1 cellular context compared by ENCODE assay signal in genomic region chr2:85561280-85562212, GRCh38.
A peak's percentile ranks its signal among the peaks of the same experiment; 100 is the strongest.
TF ChIP-seq lines count a peak whose summit lies in the region.

TSS of gene GGCX (minus strand) at chr2:85561493. CDS start at chr2:85561428, 65 bp downstream.

TF ChIP-seq in HEK293, 187 proteins besides CTCF, POLR2A, EP300 and RAD21 (continued from another document):
- TF ChIP-seq ZBTB10 (tag by site-specific recombination; IDR thresholded peaks at IDR 0.05) (peak; percentile 46; the same call in 1 of the 2 replicates), ZNF624 (tag by site-specific recombination; IDR thresholded peaks at IDR 0.05) (no peak), YY2 (tag by site-specific recombination; IDR thresholded peaks at IDR 0.05) (0 out of 2 replicates have a peak, but pooled peaks have one; percentile 19), ZNF629 (tag by site-specific recombination; IDR thresholded peaks at IDR 0.05) (0 out of 2 replicates have a peak, but pooled peaks have one; percentile 44), ZNF266 (tag by site-specific recombination; IDR thresholded peaks at IDR 0.05; ENCODE audit: low read depth) (no peak), PATZ1 (tag by site-specific recombination; IDR thresholded peaks at IDR 0.05) (peak; percentile 37; the same call in 1 of the 2 replicates), GLIS2 (tag by site-specific recombination; IDR thresholded peaks at IDR 0.05) (peak; percentile 39; the same call in 1 of the 2 replicates), ZNF341 (tag by site-specific recombination; IDR thresholded peaks at IDR 0.05; ENCODE audit: low read depth) (0 out of 2 replicates have a peak, but pooled peaks have one; percentile 21), ZNF600 (tag by site-specific recombination; IDR thresholded peaks at IDR 0.05) (peak; percentile 69), ZNF24 (tag by site-specific recombination; IDR thresholded peaks at IDR 0.05) (0 out of 2 replicates have a peak, but pooled peaks have one; percentile 36), ZNF362 (tag by site-specific recombination; IDR thresholded peaks at IDR 0.05) (peak; percentile 98), ZNF2 (tag by site-specific recombination; IDR thresholded peaks at IDR 0.05) (0 out of 2 replicates have a peak, but pooled peaks have one; percentile 39), ZNF391 (tag by site-specific recombination; IDR thresholded peaks at IDR 0.05; ENCODE audit: borderline replicate concordance, low read depth) (no peak), ZXDB (tag by site-specific recombination; IDR thresholded peaks at IDR 0.05) (peak; percentile 98), ZNF335 (tag by site-specific recombination; conservative IDR thresholded peaks at IDR 0.05) (peak; percentile 82), ZNF501 (tag by site-specific recombination; IDR thresholded peaks at IDR 0.05) (0 out of 2 replicates have a peak, but pooled peaks have one; percentile 35), SALL2 (tag by site-specific recombination; IDR thresholded peaks at IDR 0.05; ENCODE audit: borderline replicate concordance) (no peak), ZNF791 (tag by site-specific recombination; IDR thresholded peaks at IDR 0.05) (no peak), ZBTB20 (tag by site-specific recombination; IDR thresholded peaks at IDR 0.05) (peak; percentile 54; the same call in 1 of the 2 replicates), KLF1 (tag by site-specific recombination; IDR thresholded peaks at IDR 0.05) (0 out of 2 replicates have a peak, but pooled peaks have one; percentile 36), ZNF76 (tag by site-specific recombination; IDR thresholded peaks at IDR 0.05; ENCODE audit: borderline replicate concordance, low read depth) (peak; percentile 29; the same call in 1 of the 2 replicates), ZBTB48 (tag by site-specific recombination; IDR thresholded peaks at IDR 0.05) (peak; percentile 100), ZNF548 (tag by site-specific recombination; IDR thresholded peaks at IDR 0.05) (no peak), ZEB2 (tag by site-specific recombination; IDR thresholded peaks at IDR 0.05) (peak; percentile 40; the same call in 1 of the 2 replicates), ZNF202 (tag by site-specific recombination; IDR thresholded peaks at IDR 0.05; ENCODE audit: borderline replicate concordance) (no peak), YY1 (tag by site-specific recombination; IDR thresholded peaks at IDR 0.05) (0 out of 2 replicates have a peak, but pooled peaks have one; percentile 22), ZNF560 (tag by site-specific recombination; IDR thresholded peaks at IDR 0.05; ENCODE audit: borderline replicate concordance) (no peak), SP3 (tag by site-specific recombination; IDR thresholded peaks at IDR 0.05) (peak; percentile 91), OSR2 (tag by site-specific recombination; IDR thresholded peaks at IDR 0.05) (no peak)
- TF ChIP-seq, protein P1, sequence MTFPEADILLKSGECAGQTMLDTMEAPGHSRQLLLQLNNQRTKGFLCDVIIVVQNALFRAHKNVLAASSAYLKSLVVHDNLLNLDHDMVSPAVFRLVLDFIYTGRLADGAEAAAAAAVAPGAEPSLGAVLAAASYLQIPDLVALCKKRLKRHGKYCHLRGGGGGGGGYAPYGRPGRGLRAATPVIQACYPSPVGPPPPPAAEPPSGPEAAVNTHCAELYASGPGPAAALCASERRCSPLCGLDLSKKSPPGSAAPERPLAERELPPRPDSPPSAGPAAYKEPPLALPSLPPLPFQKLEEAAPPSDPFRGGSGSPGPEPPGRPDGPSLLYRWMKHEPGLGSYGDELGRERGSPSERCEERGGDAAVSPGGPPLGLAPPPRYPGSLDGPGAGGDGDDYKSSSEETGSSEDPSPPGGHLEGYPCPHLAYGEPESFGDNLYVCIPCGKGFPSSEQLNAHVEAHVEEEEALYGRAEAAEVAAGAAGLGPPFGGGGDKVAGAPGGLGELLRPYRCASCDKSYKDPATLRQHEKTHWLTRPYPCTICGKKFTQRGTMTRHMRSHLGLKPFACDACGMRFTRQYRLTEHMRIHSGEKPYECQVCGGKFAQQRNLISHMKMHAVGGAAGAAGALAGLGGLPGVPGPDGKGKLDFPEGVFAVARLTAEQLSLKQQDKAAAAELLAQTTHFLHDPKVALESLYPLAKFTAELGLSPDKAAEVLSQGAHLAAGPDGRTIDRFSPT (tag by site-specific recombination; IDR thresholded peaks at IDR 0.05) = peak; percentile 87
- TF ChIP-seq, protein P2, sequence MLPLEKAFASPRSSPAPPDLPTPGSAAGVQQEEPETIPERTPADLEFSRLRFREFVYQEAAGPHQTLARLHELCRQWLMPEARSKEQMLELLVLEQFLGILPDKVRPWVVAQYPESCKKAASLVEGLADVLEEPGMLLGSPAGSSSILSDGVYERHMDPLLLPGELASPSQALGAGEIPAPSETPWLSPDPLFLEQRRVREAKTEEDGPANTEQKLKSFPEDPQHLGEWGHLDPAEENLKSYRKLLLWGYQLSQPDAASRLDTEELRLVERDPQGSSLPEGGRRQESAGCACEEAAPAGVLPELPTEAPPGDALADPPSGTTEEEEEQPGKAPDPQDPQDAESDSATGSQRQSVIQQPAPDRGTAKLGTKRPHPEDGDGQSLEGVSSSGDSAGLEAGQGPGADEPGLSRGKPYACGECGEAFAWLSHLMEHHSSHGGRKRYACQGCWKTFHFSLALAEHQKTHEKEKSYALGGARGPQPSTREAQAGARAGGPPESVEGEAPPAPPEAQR (tag by site-specific recombination; IDR thresholded peaks at IDR 0.05) = no peak
- TF ChIP-seq, protein P3, sequence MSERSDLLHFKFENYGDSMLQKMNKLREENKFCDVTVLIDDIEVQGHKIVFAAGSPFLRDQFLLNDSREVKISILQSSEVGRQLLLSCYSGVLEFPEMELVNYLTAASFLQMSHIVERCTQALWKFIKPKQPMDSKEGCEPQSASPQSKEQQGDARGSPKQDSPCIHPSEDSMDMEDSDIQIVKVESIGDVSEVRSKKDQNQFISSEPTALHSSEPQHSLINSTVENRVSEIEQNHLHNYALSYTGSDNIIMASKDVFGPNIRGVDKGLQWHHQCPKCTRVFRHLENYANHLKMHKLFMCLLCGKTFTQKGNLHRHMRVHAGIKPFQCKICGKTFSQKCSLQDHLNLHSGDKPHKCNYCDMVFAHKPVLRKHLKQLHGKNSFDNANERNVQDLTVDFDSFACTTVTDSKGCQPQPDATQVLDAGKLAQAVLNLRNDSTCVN (tag by site-specific recombination; optimal IDR thresholded peaks at IDR 0.05) = peak; percentile 29
- TF ChIP-seq, protein P4, sequence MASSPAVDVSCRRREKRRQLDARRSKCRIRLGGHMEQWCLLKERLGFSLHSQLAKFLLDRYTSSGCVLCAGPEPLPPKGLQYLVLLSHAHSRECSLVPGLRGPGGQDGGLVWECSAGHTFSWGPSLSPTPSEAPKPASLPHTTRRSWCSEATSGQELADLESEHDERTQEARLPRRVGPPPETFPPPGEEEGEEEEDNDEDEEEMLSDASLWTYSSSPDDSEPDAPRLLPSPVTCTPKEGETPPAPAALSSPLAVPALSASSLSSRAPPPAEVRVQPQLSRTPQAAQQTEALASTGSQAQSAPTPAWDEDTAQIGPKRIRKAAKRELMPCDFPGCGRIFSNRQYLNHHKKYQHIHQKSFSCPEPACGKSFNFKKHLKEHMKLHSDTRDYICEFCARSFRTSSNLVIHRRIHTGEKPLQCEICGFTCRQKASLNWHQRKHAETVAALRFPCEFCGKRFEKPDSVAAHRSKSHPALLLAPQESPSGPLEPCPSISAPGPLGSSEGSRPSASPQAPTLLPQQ (tag by site-specific recombination; IDR thresholded peaks at IDR 0.05) = 0 out of 2 replicates have a peak, but pooled peaks have one; percentile 22
- TF ChIP-seq, protein P5, sequence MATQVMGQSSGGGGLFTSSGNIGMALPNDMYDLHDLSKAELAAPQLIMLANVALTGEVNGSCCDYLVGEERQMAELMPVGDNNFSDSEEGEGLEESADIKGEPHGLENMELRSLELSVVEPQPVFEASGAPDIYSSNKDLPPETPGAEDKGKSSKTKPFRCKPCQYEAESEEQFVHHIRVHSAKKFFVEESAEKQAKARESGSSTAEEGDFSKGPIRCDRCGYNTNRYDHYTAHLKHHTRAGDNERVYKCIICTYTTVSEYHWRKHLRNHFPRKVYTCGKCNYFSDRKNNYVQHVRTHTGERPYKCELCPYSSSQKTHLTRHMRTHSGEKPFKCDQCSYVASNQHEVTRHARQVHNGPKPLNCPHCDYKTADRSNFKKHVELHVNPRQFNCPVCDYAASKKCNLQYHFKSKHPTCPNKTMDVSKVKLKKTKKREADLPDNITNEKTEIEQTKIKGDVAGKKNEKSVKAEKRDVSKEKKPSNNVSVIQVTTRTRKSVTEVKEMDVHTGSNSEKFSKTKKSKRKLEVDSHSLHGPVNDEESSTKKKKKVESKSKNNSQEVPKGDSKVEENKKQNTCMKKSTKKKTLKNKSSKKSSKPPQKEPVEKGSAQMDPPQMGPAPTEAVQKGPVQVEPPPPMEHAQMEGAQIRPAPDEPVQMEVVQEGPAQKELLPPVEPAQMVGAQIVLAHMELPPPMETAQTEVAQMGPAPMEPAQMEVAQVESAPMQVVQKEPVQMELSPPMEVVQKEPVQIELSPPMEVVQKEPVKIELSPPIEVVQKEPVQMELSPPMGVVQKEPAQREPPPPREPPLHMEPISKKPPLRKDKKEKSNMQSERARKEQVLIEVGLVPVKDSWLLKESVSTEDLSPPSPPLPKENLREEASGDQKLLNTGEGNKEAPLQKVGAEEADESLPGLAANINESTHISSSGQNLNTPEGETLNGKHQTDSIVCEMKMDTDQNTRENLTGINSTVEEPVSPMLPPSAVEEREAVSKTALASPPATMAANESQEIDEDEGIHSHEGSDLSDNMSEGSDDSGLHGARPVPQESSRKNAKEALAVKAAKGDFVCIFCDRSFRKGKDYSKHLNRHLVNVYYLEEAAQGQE (tag by site-specific recombination; IDR thresholded peaks at IDR 0.05) = no peak
TF ChIP-seq in HEK293: peak in this region for 26.
